1 cellular context compared by ENCODE assay signal in the genomic region with DNA sequence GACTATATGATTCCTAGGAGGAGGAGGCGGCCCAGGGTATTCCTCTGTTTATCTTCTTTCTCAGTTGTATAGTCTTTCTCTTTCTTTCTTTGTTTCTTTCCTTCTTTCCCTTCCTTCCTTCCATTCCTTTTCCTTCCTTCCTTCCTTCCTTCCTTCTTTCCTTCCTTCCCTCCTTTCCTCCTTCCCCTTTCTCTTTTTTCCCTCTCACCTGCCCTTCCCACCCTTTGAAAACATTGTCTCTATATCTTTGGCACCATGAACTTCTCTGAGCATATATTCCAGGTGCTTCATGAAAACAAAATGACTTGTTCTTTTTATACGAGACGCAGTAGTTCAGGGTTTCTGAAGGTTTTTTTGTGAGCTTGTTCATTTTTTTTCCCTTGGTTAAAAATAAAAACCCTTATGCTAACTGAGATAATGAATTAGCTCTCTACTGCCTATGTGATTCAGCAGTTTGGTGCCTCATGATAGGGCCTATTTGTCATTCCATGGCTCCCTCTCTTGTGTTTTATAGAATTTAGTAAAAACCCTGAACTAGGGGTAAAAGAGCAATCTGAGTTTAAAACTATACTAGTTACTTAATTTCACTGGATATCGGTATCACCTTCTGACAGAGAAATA.
TF ChIP-seq lines count a peak whose summit lies in the region.

No MANE protein-coding gene starts in this region.

TF ChIP-seq in K562, 482 proteins besides CTCF, POLR2A, EP300 and RAD21 (continued from another document and continues in another):
- TF ChIP-seq MEF2A (IDR thresholded peaks at IDR 0.05; ENCODE audit: control insufficient read depth, low read depth, low read length), result peak; percentile 89
- no peak for TF ChIP-seq HMGN3 (IDR thresholded peaks at IDR 0.05; ENCODE audit: borderline replicate concordance, extremely low read depth, insufficient read length, low read depth, low read length)
- no peak for TF ChIP-seq ZNF408 (CRISPR knock-in tag; IDR thresholded peaks at IDR 0.05; ENCODE audit: low read depth)
- TF ChIP-seq NCOA2 (IDR thresholded peaks at IDR 0.05; ENCODE audit: partially characterized antibody in 2 of 2), result peak in 1 of 2 experiments; percentile 10
- TF ChIP-seq ARNT (IDR thresholded peaks at IDR 0.05), result peak; percentile 51 to 83; a peak in 2 of 4 replicates
- TF ChIP-seq KAT8 (IDR thresholded peaks at IDR 0.05; ENCODE audit: low read depth), result no peak
- 0 out of 2 replicates have a peak, but pooled peaks have one; percentile 46 for TF ChIP-seq ZBTB5 (IDR thresholded peaks at IDR 0.05)
- TF ChIP-seq DNMT1 (IDR thresholded peaks at IDR 0.05), result 0 out of 2 replicates have a peak, but pooled peaks have one; percentile 71
- peak; percentile 85; the same call in 1 of the 2 replicates for TF ChIP-seq HBP1 (CRISPR knock-in tag; IDR thresholded peaks at IDR 0.05)
- TF ChIP-seq NCOR1 (IDR thresholded peaks at IDR 0.05), result peak; percentile 61
- peak; percentile 83 for TF ChIP-seq ZNF316 (IDR thresholded peaks at IDR 0.05)
- TF ChIP-seq C11orf30 (IDR thresholded peaks at IDR 0.05; ENCODE audit: low read depth), result peak; percentile 88
- TF ChIP-seq ZC3H8 (IDR thresholded peaks at IDR 0.05), result peak; percentile 61; the same call in 1 of the 2 replicates
- peak; percentile 76; the same call in 1 of the 2 replicates for TF ChIP-seq MAFK (IDR thresholded peaks at IDR 0.05; ENCODE audit: low read length)
- TF ChIP-seq ZNF780A (CRISPR knock-in tag; IDR thresholded peaks at IDR 0.05), result no peak
- 0 out of 2 replicates have a peak, but pooled peaks have one; percentile 39 for TF ChIP-seq CC2D1A (IDR thresholded peaks at IDR 0.05)
- TF ChIP-seq FOXA3 (CRISPR knock-in tag; conservative IDR thresholded peaks at IDR 0.05 in 1 of 2, IDR thresholded peaks at IDR 0.05 in 1 of 2), result no peak
- no peak for TF ChIP-seq JUN (IDR thresholded peaks at IDR 0.05; ENCODE audit: borderline replicate concordance, low read depth, low read length)
- no peak for TF ChIP-seq JUN (CRISPR knock-in tag; IDR thresholded peaks at IDR 0.05; ENCODE audit: borderline replicate concordance)
- TF ChIP-seq ZNF280A (IDR thresholded peaks at IDR 0.05; ENCODE audit: low read depth, partially characterized antibody), result peak; percentile 29
- TF ChIP-seq, protein P1, sequence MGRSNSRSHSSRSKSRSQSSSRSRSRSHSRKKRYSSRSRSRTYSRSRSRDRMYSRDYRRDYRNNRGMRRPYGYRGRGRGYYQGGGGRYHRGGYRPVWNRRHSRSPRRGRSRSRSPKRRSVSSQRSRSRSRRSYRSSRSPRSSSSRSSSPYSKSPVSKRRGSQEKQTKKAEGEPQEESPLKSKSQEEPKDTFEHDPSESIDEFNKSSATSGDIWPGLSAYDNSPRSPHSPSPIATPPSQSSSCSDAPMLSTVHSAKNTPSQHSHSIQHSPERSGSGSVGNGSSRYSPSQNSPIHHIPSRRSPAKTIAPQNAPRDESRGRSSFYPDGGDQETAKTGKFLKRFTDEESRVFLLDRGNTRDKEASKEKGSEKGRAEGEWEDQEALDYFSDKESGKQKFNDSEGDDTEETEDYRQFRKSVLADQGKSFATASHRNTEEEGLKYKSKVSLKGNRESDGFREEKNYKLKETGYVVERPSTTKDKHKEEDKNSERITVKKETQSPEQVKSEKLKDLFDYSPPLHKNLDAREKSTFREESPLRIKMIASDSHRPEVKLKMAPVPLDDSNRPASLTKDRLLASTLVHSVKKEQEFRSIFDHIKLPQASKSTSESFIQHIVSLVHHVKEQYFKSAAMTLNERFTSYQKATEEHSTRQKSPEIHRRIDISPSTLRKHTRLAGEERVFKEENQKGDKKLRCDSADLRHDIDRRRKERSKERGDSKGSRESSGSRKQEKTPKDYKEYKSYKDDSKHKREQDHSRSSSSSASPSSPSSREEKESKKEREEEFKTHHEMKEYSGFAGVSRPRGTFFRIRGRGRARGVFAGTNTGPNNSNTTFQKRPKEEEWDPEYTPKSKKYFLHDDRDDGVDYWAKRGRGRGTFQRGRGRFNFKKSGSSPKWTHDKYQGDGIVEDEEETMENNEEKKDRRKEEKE (IDR thresholded peaks at IDR 0.05; ENCODE audit: borderline replicate concordance in 1 of 2, control insufficient read depth in 1 of 2, low read depth in 2 of 2, low read length in 1 of 2), result 0 out of 4 replicates have a peak, but pooled peaks of 1 of the 2 experiments have one; percentile 75
- no peak for TF ChIP-seq ZNF347 (CRISPR knock-in tag; IDR thresholded peaks at IDR 0.05; ENCODE audit: low read depth)
- TF ChIP-seq ZNF384 (IDR thresholded peaks at IDR 0.05; ENCODE audit: low read depth, low read length), result peak; percentile 79
- TF ChIP-seq NFE2 (IDR thresholded peaks at IDR 0.05; ENCODE audit: low read depth), result peak; percentile 96
- 0 out of 2 replicates have a peak, but pooled peaks have one; percentile 16 for TF ChIP-seq SNIP1 (IDR thresholded peaks at IDR 0.05; ENCODE audit: low read depth)
- 0 out of 2 replicates have a peak, but pooled peaks have one; percentile 73 for TF ChIP-seq NBN (IDR thresholded peaks at IDR 0.05; ENCODE audit: low read depth)
- TF ChIP-seq LEF1 (IDR thresholded peaks at IDR 0.05), result peak; percentile 69; the same call in 1 of the 2 replicates
- TF ChIP-seq ZBTB40 (IDR thresholded peaks at IDR 0.05), result peak; percentile 61
- TF ChIP-seq ZBTB40 (CRISPR knock-in tag; IDR thresholded peaks at IDR 0.05), result no peak
